ENCODE assay signal across 15 cellular contexts in the genomic region with DNA sequence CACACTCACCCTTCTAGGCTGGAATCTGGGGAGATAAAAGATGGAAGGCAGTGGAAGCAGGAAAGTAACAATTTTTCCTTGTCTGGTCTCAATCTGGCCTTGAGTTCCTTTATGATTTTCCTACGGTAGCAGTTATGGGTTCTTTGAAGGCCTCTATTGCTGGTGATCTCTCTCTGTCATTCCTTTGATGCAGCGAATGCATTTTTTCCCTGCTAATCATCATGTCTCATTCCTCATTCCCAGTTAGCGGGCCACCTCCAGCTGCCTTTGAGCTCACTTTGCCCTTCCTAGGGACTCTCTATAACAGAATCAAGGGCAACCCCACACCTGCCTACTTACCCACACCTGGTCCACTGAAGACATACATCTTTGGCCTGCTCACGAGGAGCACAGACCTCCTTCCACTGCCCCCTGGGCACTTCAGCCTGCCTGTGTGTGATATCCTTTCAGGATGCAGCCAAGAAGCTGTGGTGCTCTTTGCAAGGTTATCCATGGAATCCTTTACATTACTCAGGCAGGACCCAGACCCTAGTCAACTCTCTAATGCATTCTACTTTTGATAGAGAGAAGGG.
DNase-seq lines count a peak whose midpoint lies in the region; ATAC-seq and TF ChIP-seq lines count a peak whose summit lies in the region.
"Had no signal": no experiment of that assay in that cellular context is flagged by ENCODE, and none has a peak within 500 bp of the region (broad histone marks: within the 10 kb centered on the region; RNA-seq: fewer than 3 reads in every experiment).

No MANE protein-coding gene starts in this region.

- peaks cover 37% of the 10 kb centered on the region for H3K4me1 Mint-ChIP-seq in HFFc6 (ENCODE audit: low read depth)

- TF ChIP-seq CTCF in HFFc6 (IDR thresholded peaks at IDR 0.05), result no peak

- peak overlapping the region; percentile 18; the same call in 1 of the 2 replicates for H3K27ac Mint-ChIP-seq in HFFc6
- H3K27ac Mint-ChIP-seq: CD8-positive, alpha-beta T cell; H9 had no signal

- ATAC-seq in SK-N-SH treated with all-trans-retinoic acid at 6 μM for 48 hours (peak; percentile 28; the same call in 2 of the 3 replicates), GM18520 (IDR thresholded peaks at IDR 0.05; ENCODE audit: unreplicated experiment) (no peak), HG02973 (IDR thresholded peaks at IDR 0.05; ENCODE audit: unreplicated experiment) (no peak), GM21528 (IDR thresholded peaks at IDR 0.05; ENCODE audit: low FRiP score, unreplicated experiment) (no peak)
- ATAC-seq: CD8-positive, alpha-beta T cell had no signal

- peaks cover 5% of the 10 kb centered on the region; the same call in 1 of the 2 replicates for H3K27me3 Mint-ChIP-seq in HFFc6 (ENCODE audit: insufficient read depth)

- DNase-seq in AG08395 (ENCODE audit: low spot score), result peak; percentile 27
- DNase-seq in HFFc6, result peak; percentile 32
- DNase-seq in kidney tubule cell (ENCODE audit: low spot score), result peak; percentile 64
- no peak for DNase-seq in cerebellar cortex (ENCODE audit: low spot score)
- DNase-seq: CD8-positive, alpha-beta T cell; DMS53; H9; NCI-H1105; NCI-H2081; NCI-H774; RPMI8226 had no signal

- H3K9me3 Mint-ChIP-seq in HFFc6, result peaks cover 10% of the 10 kb centered on the region; the same call in 1 of the 2 replicates
- H3K9me3 Mint-ChIP-seq: CD8-positive, alpha-beta T cell; H9 had no signal

- H3K36me3 Mint-ChIP-seq in HFFc6 (ENCODE audit: low read depth), result no peaks in the 10 kb centered on the region; the same call in 1 of the 2 replicates
- H3K36me3 Mint-ChIP-seq: CD8-positive, alpha-beta T cell had no signal

- H3K4me3 Mint-ChIP-seq in HFFc6, result no peak overlapping the region
- H3K4me3 Mint-ChIP-seq: CD8-positive, alpha-beta T cell; H9 had no signal

TF ChIP-seq in SK-N-SH treated with all-trans-retinoic acid at 6 μM for 48 hours, 23 proteins besides CTCF, POLR2A, EP300 and RAD21:
- TF ChIP-seq ZFP3 (CRISPR knock-in tag; IDR thresholded peaks at IDR 0.05) (no peak), SNAI2 (CRISPR knock-in tag; IDR thresholded peaks at IDR 0.05) (no peak), POU6F1 (CRISPR knock-in tag; IDR thresholded peaks at IDR 0.05; ENCODE audit: borderline replicate concordance, low read depth) (no peak), TOX (CRISPR knock-in tag; IDR thresholded peaks at IDR 0.05; ENCODE audit: borderline replicate concordance) (no peak), ESRRG (CRISPR knock-in tag; IDR thresholded peaks at IDR 0.05) (no peak), ZC3H10 (CRISPR knock-in tag; IDR thresholded peaks at IDR 0.05) (no peak), TCF4 (CRISPR knock-in tag; IDR thresholded peaks at IDR 0.05; ENCODE audit: borderline replicate concordance) (no peak), ZNF70 (CRISPR knock-in tag; IDR thresholded peaks at IDR 0.05) (no peak)
- TF ChIP-seq, protein P1, sequence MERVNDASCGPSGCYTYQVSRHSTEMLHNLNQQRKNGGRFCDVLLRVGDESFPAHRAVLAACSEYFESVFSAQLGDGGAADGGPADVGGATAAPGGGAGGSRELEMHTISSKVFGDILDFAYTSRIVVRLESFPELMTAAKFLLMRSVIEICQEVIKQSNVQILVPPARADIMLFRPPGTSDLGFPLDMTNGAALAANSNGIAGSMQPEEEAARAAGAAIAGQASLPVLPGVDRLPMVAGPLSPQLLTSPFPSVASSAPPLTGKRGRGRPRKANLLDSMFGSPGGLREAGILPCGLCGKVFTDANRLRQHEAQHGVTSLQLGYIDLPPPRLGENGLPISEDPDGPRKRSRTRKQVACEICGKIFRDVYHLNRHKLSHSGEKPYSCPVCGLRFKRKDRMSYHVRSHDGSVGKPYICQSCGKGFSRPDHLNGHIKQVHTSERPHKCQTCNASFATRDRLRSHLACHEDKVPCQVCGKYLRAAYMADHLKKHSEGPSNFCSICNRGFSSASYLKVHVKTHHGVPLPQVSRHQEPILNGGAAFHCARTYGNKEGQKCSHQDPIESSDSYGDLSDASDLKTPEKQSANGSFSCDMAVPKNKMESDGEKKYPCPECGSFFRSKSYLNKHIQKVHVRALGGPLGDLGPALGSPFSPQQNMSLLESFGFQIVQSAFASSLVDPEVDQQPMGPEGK (CRISPR knock-in tag; IDR thresholded peaks at IDR 0.05; ENCODE audit: borderline replicate concordance), result no peak
TF ChIP-seq in SK-N-SH treated with all-trans-retinoic acid at 6 μM for 48 hours: peak in this region for 0.
